18 cellular contexts compared by ENCODE assay signal in the genomic region with DNA sequence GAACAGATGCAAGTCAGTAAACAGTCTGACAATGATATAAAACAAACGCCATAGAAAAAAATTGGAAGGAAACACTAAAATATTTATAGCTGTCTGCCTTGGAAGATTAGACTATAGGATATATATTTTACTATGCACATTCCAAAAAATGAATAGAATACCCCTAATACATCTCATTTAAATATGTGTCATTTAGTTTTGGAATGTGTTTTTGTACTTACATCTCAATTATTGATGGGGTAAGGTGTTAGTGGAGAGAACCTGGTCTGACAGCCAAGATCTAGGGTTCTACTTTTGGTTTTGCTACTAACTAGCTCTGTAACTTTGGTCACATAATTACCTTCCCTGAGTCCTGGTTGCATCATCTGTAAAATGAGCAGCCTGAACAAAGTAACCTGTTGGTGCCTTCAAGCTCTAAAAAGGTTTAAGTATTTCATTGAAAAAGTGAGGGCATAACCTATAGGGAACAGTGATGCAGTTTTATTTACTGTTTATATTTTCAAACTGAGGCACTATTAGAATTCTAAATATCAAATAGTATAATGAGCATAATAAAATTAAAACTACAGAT. TPM values are rescaled to one million over a fixed set of nuclear protein-coding genes. Genes with fewer than 3 reads are reported as not detected.
DNase-seq lines count a peak whose midpoint lies in the region; ATAC-seq and TF ChIP-seq lines count a peak whose summit lies in the region.
"Had no signal": no experiment of that assay in that cellular context is flagged by ENCODE, and none has a peak within 500 bp of the region (broad histone marks: within the 10 kb centered on the region; RNA-seq: fewer than 3 reads in every experiment).

No MANE protein-coding gene starts in this region.

- DNase-seq in activated naive CD4-positive, alpha-beta T cell treated with anti-CD3 and anti-CD28 coated beads, Interleukin-2, amount 50 U/mL, for 72 hours (ENCODE audit: low spot score in 2 of 2), result no peak
- DNase-seq in HCT116 (ENCODE audit: low read depth, low spot score) (no peak), OCI-M1 (lab: John Stamatoyannopoulos, UW) (peak; percentile 58), fibroblast of the conjunctiva (ENCODE audit: low read depth) (peak; percentile 8)
- no peak for DNase-seq in activated CD4-positive, alpha-beta T cell treated with anti-CD3 and anti-CD28 coated beads for 36 hours
- DNase-seq: DMS 273 treated with DMSO at 0.1 percent for 48 hours, EL, H7, NCI-H1105 treated with DMSO at 0.1 percent for 48 hours, NCI-H187 treated with DMSO at 0.1 percent for 48 hours, NCI-H2171, NCI-H446 had no signal

- no peak overlapping the region for H2AFZ ChIP-seq in HCT116 (ENCODE audit: low read depth, low read length, poor library complexity, severe bottlenecking)

- no TSS peak for BruUV-seq in HCT116 (replicated peaks; lab: Mats Ljungman, UMichigan)

- POLR2A ChIA-PET in HCT116 (lab: Charles Lee), result no interaction called here
- POLR2A ChIA-PET in activated CD4-positive, alpha-beta T cell treated with anti-CD3 and anti-CD28 coated beads for 36 hours (lab: Charles Lee), result no interaction called here

- no peak overlapping the region for H3K4me3 Mint-ChIP-seq in activated naive CD4-positive, alpha-beta T cell treated with anti-CD3 and anti-CD28 coated beads, Interleukin-2, amount 50 U/mL, for 24 hours
- H3K4me3 Mint-ChIP-seq in activated CD4-positive, alpha-beta T cell treated with anti-CD3 and anti-CD28 coated beads for 36 hours, result no peak overlapping the region

- ATAC-seq in activated naive CD4-positive, alpha-beta T cell treated with anti-CD3 and anti-CD28 coated beads, Interleukin-2, amount 50 U/mL, for 72 hours, result no peak
- ATAC-seq in HCT116 (no peak), GM19328 (IDR thresholded peaks at IDR 0.05; ENCODE audit: unreplicated experiment) (no peak), HG03457 (IDR thresholded peaks at IDR 0.05; ENCODE audit: unreplicated experiment) (no peak)
- ATAC-seq in activated CD4-positive, alpha-beta T cell treated with anti-CD3 and anti-CD28 coated beads for 36 hours, result no peak
- ATAC-seq: A549, Right ventricle myocardium inferior had no signal

- RAD21 ChIA-PET in HCT116 (lab: Charles Lee; ENCODE audit: low non-redundant PET in 1 of 2, low total read pairs in 2 of 2, uncharacterized antibody in 2 of 2, unreplicated experiment in 2 of 2), result no interaction called here

- no peak for TF ChIP-seq RAD21 in HCT116 (IDR thresholded peaks at IDR 0.05; ENCODE audit: low read depth)

- H3K27me3 ChIP-seq in HCT116 (ENCODE audit: insufficient read depth, low read length), result no peaks in the 10 kb centered on the region

- H3K27me3 Mint-ChIP-seq in activated naive CD4-positive, alpha-beta T cell treated with anti-CD3 and anti-CD28 coated beads, Interleukin-2, amount 50 U/mL, for 24 hours, result no peaks in the 10 kb centered on the region
- H3K27me3 Mint-ChIP-seq in activated CD4-positive, alpha-beta T cell treated with anti-CD3 and anti-CD28 coated beads for 36 hours, result no peaks in the 10 kb centered on the region

- no peaks in the 10 kb centered on the region for H3K4me1 ChIP-seq in HCT116 (ENCODE audit: control insufficient read depth in 1 of 2, insufficient read depth in 2 of 2, low read length in 2 of 2)
- H3K4me1 ChIP-seq: A549 had no signal

- no peaks in the 10 kb centered on the region for H3K9me2 ChIP-seq in HCT116 (ENCODE audit: insufficient read depth)

- H3K9me3 ChIP-seq in HCT116 (ENCODE audit: control insufficient read depth in 1 of 2, insufficient read depth in 1 of 2, low read depth in 1 of 2, low read length in 2 of 2), result no peaks in the 10 kb centered on the region
- H3K9me3 ChIP-seq: A549 had no signal

- H3K36me3 Mint-ChIP-seq in activated naive CD4-positive, alpha-beta T cell treated with anti-CD3 and anti-CD28 coated beads, Interleukin-2, amount 50 U/mL, for 24 hours, result peaks cover 41% of the 10 kb centered on the region
- peaks cover 15 to 54% of the 10 kb centered on the region in 2 donors for H3K36me3 Mint-ChIP-seq in activated naive CD4-positive, alpha-beta T cell treated with anti-CD3 and anti-CD28 coated beads, Interleukin-2, amount 50 U/mL, for 72 hours
- H3K36me3 Mint-ChIP-seq in activated CD4-positive, alpha-beta T cell treated with anti-CD3 and anti-CD28 coated beads for 36 hours (ENCODE audit: low read depth), result peaks cover 63% of the 10 kb centered on the region

- no peak for TF ChIP-seq POLR2A in HCT116 (IDR thresholded peaks at IDR 0.05; ENCODE audit: borderline replicate concordance, extremely low read depth, insufficient read depth, insufficient read length)

- H3K9ac ChIP-seq in HCT116 (ENCODE audit: low read length), result no peak overlapping the region

- no peaks in the 10 kb centered on the region for H3K9me3 Mint-ChIP-seq in activated naive CD4-positive, alpha-beta T cell treated with anti-CD3 and anti-CD28 coated beads, Interleukin-2, amount 50 U/mL, for 24 hours
- H3K9me3 Mint-ChIP-seq in activated naive CD4-positive, alpha-beta T cell treated with anti-CD3 and anti-CD28 coated beads, Interleukin-2, amount 50 U/mL, for 72 hours, result no peaks in the 10 kb centered on the region
- H3K9me3 Mint-ChIP-seq in activated CD4-positive, alpha-beta T cell treated with anti-CD3 and anti-CD28 coated beads for 36 hours (ENCODE audit: low read depth), result no peaks in the 10 kb centered on the region

- peaks cover 10 to 22% of the 10 kb centered on the region in 2 experiments for H3K36me3 ChIP-seq in HCT116 (ENCODE audit: control insufficient read depth in 1 of 2, insufficient read depth in 2 of 2, low read length in 2 of 2)

- no peak overlapping the region for H3K4me2 ChIP-seq in HCT116 (ENCODE audit: low read length)
- H3K4me2 ChIP-seq: A549 had no signal

- H3K27ac Mint-ChIP-seq in activated naive CD4-positive, alpha-beta T cell treated with anti-CD3 and anti-CD28 coated beads, Interleukin-2, amount 50 U/mL, for 24 hours, result peak overlapping the region; percentile 23
- no peak overlapping the region for H3K27ac Mint-ChIP-seq in activated naive CD4-positive, alpha-beta T cell treated with anti-CD3 and anti-CD28 coated beads, Interleukin-2, amount 50 U/mL, for 72 hours
- H3K27ac Mint-ChIP-seq in activated CD4-positive, alpha-beta T cell treated with anti-CD3 and anti-CD28 coated beads for 36 hours, result no peak overlapping the region

- intact Hi-C loops in HCT116 (cut with micrococcal nuclease), result no loop called here
- intact Hi-C loops in activated CD4-positive, alpha-beta T cell treated with anti-CD3 and anti-CD28 coated beads for 36 hours (cut with DNase I, micrococcal nuclease), result no loop called here

- H3K4me1 Mint-ChIP-seq in activated naive CD4-positive, alpha-beta T cell treated with anti-CD3 and anti-CD28 coated beads, Interleukin-2, amount 50 U/mL, for 24 hours, result peaks cover 47% of the 10 kb centered on the region
- H3K4me1 Mint-ChIP-seq in activated CD4-positive, alpha-beta T cell treated with anti-CD3 and anti-CD28 coated beads for 36 hours, result peaks cover 42% of the 10 kb centered on the region

- no peak overlapping the region for H3K4me3 ChIP-seq in HCT116 (replicated peaks in 1 of 2; ENCODE audit: low read depth in 1 of 2, low read length in 2 of 2)
- H3K4me3 ChIP-seq: A549 had no signal

- H3K79me2 ChIP-seq in HCT116 (ENCODE audit: insufficient read depth, low read length), result no peaks in the 10 kb centered on the region

- no peak for TF ChIP-seq CTCF in HCT116 (IDR thresholded peaks at IDR 0.05 in 2 of 3, conservative IDR thresholded peaks at IDR 0.05 in 1 of 3; ENCODE audit: borderline replicate concordance in 1 of 3, insufficient read depth in 1 of 3, low read depth in 2 of 3, low read length in 2 of 3)

- no peak overlapping the region for H3K27ac ChIP-seq in HCT116 (ENCODE audit: low read depth, low read length)
- H3K27ac ChIP-seq: A549, C4-2B had no signal

- 0 out of 2 replicates have a peak, but pooled peaks cover 3% of the 10 kb centered on the region for H4K20me1 ChIP-seq in HCT116 (ENCODE audit: insufficient read depth)

- CTCF ChIA-PET in HCT116 (lab: Charles Lee), result no interaction called here
- CTCF ChIA-PET in activated CD4-positive, alpha-beta T cell treated with anti-CD3 and anti-CD28 coated beads for 36 hours (lab: Charles Lee), result interaction anchor here (0.9 kb wide), 1 partner anchor 24 kb away, joined by 4 read pairs; no protein-coding TSS in a partner anchor

TF ChIP-seq in HCT116, 20 proteins besides CTCF, POLR2A, EP300 and RAD21:
- TF ChIP-seq CEBPB (IDR thresholded peaks at IDR 0.05; ENCODE audit: low read depth) (peak; percentile 35; the same call in 1 of the 2 replicates), SIN3A (IDR thresholded peaks at IDR 0.05; ENCODE audit: low read depth) (no peak), EGR1 (IDR thresholded peaks at IDR 0.05; ENCODE audit: low read depth) (no peak), ELF1 (IDR thresholded peaks at IDR 0.05; ENCODE audit: borderline replicate concordance, low read depth) (no peak)

RNA-seq across cellular contexts. Expression of gene SLC6A13, which starts 28.6 kb away (rescaled TPM):
- not detected for total RNA-seq in activated naive CD4-positive, alpha-beta T cell treated with anti-CD3 and anti-CD28 coated beads, Interleukin-2, amount 50 U/mL, for 72 hours
- 0.39 TPM for total RNA-seq in HCT116 (2021; ENCODE audit: unreplicated experiment)
- 0.25 and 0.77 TPM in 2 replicates for polyA plus RNA-seq in HCT116 (2012)
- total RNA-seq in activated CD4-positive, alpha-beta T cell treated with anti-CD3 and anti-CD28 coated beads for 36 hours, result under 1 TPM; 0.16 to 0.30 TPM
- total RNA-seq: H7 had no signal

Comparison
In these comparisons a context has a peak if more than half of its experiments do, and no peak if none do; other contexts are left out.
1. DNase-seq: peak in OCI-M1 (single experiment) and fibroblast of the conjunctiva (single experiment); none in activated naive CD4-positive, alpha-beta T cell treated with anti-CD3 and anti-CD28 coated beads, Interleukin-2, amount 50 U/mL, for 72 hours (0 of 2), HCT116 (single experiment) and activated CD4-positive, alpha-beta T cell treated with anti-CD3 and anti-CD28 coated beads for 36 hours (single experiment).